ENCODE assay signal across 8 cellular contexts in genomic region chr7:12257582-12257981, GRCh38. TPM values are rescaled to one million over a fixed set of nuclear protein-coding genes. Genes with fewer than 3 reads are reported as not detected.
DNase-seq lines count a peak whose midpoint lies in the region; ATAC-seq and TF ChIP-seq lines count a peak whose summit lies in the region.

No MANE protein-coding gene starts in this region.

- peaks cover 4 to 14% of the 10 kb centered on the region in 2 donors for H3K36me3 Mint-ChIP-seq in activated T-cell treated with anti-CD3 and anti-CD28 coated beads, Interleukin-2, amount 50 U/mL, for 72 hours (ENCODE audit: insufficient read depth in 2 of 2)

- H3K9me3 ChIP-seq in right lobe of liver = no peaks in the 10 kb centered on the region
- no peaks in the 10 kb centered on the region for H3K9me3 ChIP-seq in MG63
- no peaks in the 10 kb centered on the region for H3K9me3 ChIP-seq in stomach

- H3K36me3 ChIP-seq in right lobe of liver = no peaks in the 10 kb centered on the region
- H3K36me3 ChIP-seq in MG63 = no peaks in the 10 kb centered on the region
- H3K36me3 ChIP-seq in stomach = no peaks in the 10 kb centered on the region

- no peak for TF ChIP-seq EP300 in stomach (IDR thresholded peaks at IDR 0.05)

- H3K4me1 ChIP-seq in right lobe of liver (no peaks in the 10 kb centered on the region), stomach (peaks cover 0 to 4% (median 0%) of the 10 kb centered on the region in 4 donors)

- peak; percentile 44 to 57 for DNase-seq in activated T-cell treated with anti-CD3 and anti-CD28 coated beads, Interleukin-2, amount 50 U/mL, for 72 hours
- DNase-seq in right lobe of liver (no peak), MG63 (no peak), NCI-H146 (lab: John Stamatoyannopoulos, UW) (no peak), stomach (no peak)

- H3K4me3 Mint-ChIP-seq in activated T-cell treated with anti-CD3 and anti-CD28 coated beads, Interleukin-2, amount 50 U/mL, for 72 hours = no peak overlapping the region

- WGBS in right lobe of liver (ENCODE audit: insufficient coverage, low coverage, low lambda C conversion rate, missing lambda C conversion rate) = 8% methylated on average over 2 of the region's 2 CpGs
- 62 to 72% (median 68%) methylated on average over 2 of the region's 2 CpGs for WGBS in stomach, 5 donors

- H3K27me3 ChIP-seq in right lobe of liver = no peaks in the 10 kb centered on the region
- no peaks in the 10 kb centered on the region for H3K27me3 ChIP-seq in MG63
- no peaks in the 10 kb centered on the region for H3K27me3 ChIP-seq in stomach

- TF ChIP-seq POLR2A in right lobe of liver (IDR thresholded peaks at IDR 0.05) (no peak), stomach (IDR thresholded peaks at IDR 0.05) (no peak)

- H3K4me1 Mint-ChIP-seq in activated T-cell treated with anti-CD3 and anti-CD28 coated beads, Interleukin-2, amount 50 U/mL, for 72 hours (ENCODE audit: low read depth) = peaks cover 6% of the 10 kb centered on the region

- no peak for TF ChIP-seq CTCF in right lobe of liver (IDR thresholded peaks at IDR 0.05)
- TF ChIP-seq CTCF in stomach (IDR thresholded peaks at IDR 0.05) = no peak

- H3K27ac ChIP-seq in right lobe of liver = peak overlapping the region; percentile 25 to 34 (median 26)
- H3K27ac ChIP-seq in stomach = peak overlapping the region in 1 of 5 donors; percentile 65

- no peak overlapping the region for H3K27ac Mint-ChIP-seq in activated T-cell treated with anti-CD3 and anti-CD28 coated beads, Interleukin-2, amount 50 U/mL, for 72 hours

- no peaks in the 10 kb centered on the region for H3K9me3 Mint-ChIP-seq in activated T-cell treated with anti-CD3 and anti-CD28 coated beads, Interleukin-2, amount 50 U/mL, for 72 hours

- intact Hi-C loops in right lobe of liver (cut with DNase I) (no loop called here), stomach (cut with DNase I; ENCODE audit: low total_unique reads) (no loop called here)

- H3K4me3 ChIP-seq in right lobe of liver (peak overlapping the region in 2 of 3 donors; percentile 1 to 31), MG63 (no peak overlapping the region), stomach (peak overlapping the region in 1 of 4 donors; percentile 4)

- ATAC-seq in GM18499 (IDR thresholded peaks at IDR 0.05; ENCODE audit: insufficient read depth, unreplicated experiment) (peak; percentile 100), GM21447 (IDR thresholded peaks at IDR 0.05; ENCODE audit: unreplicated experiment) (peak; percentile 100), HG03575 (IDR thresholded peaks at IDR 0.05; ENCODE audit: extremely low read depth, insufficient number of reproducible peaks, low FRiP score, unreplicated experiment) (peak; percentile 100), right lobe of liver (peak; percentile 98 to 100 (median 98))
- peak; percentile 97 to 98 for ATAC-seq in activated T-cell treated with anti-CD3 and anti-CD28 coated beads, Interleukin-2, amount 50 U/mL, for 72 hours (replicated peaks in 1 of 2)

- peaks cover 6% of the 10 kb centered on the region for H3K27me3 Mint-ChIP-seq in activated T-cell treated with anti-CD3 and anti-CD28 coated beads, Interleukin-2, amount 50 U/mL, for 72 hours (ENCODE audit: low read depth)

RNA-seq across cellular contexts. Expression of gene TMEM106B, which starts 46.5 kb away (rescaled TPM):
- total RNA-seq in activated T-cell treated with anti-CD3 and anti-CD28 coated beads, Interleukin-2, amount 50 U/mL, for 72 hours = 10 to 100 TPM; 30.5 to 31.6 TPM
- total RNA-seq in right lobe of liver (10 to 100 TPM; 26.9 to 64.5 (median 31.7) TPM), stomach (10 to 100 TPM in 4 of 5 donors, 1 to 10 TPM in 1; 5.8 to 85.5 (median 72.3) TPM)
- total RNA-seq in MG63 (2014; rRNA removed; shearing (Covaris generic); ENCODE audit: low replicate concordance) = 37.2 and 42.7 TPM in 2 replicates
- 1 to 10 TPM; 5.0 to 9.6 (median 7.3) TPM for polyA plus RNA-seq in stomach

Comparison
In these comparisons a context has a peak if more than half of its experiments do, and no peak if none do; other contexts are left out.
1. DNase-seq: peak in activated T-cell treated with anti-CD3 and anti-CD28 coated beads, Interleukin-2, amount 50 U/mL, for 72 hours (2 of 2); none in right lobe of liver (0 of 3), MG63 (single experiment), NCI-H146 (single experiment) and stomach (single experiment).
2. Peak in every context shown above with its lines, with median percentiles within 50 percentile points of each other: ATAC-seq.